ENCODE assay signal across 8 cellular contexts in genomic region chr16:68236804-68237242, GRCh38. TPM values are rescaled to one million over a fixed set of nuclear protein-coding genes. Genes with fewer than 3 reads are reported as not detected.
DNase-seq lines count a peak whose midpoint lies in the region; ATAC-seq, FAIRE-seq and TF ChIP-seq lines count a peak whose summit lies in the region.

No MANE protein-coding gene starts in this region.

- H3K79me2 ChIP-seq in ACC112 (ENCODE audit: control insufficient read depth, insufficient read depth, low read length, unreplicated experiment): no peaks in the 10 kb centered on the region

- H2AFZ ChIP-seq in ACC112 (ENCODE audit: low read length, unreplicated experiment): peak overlapping the region; percentile 70

- H3K4me3 ChIP-seq in ACC112 (ENCODE audit: low read depth, low read length): peak overlapping the region; percentile 70
- H3K4me3 ChIP-seq in lower lobe of right lung: peak overlapping the region; percentile 78
- peak overlapping the region; percentile 50 to 66 (median 60) for H3K4me3 ChIP-seq in upper lobe of left lung

- no peaks in the 10 kb centered on the region for H3K27me3 ChIP-seq in ACC112 (ENCODE audit: insufficient read depth, low read length)
- no peaks in the 10 kb centered on the region for H3K27me3 ChIP-seq in lower lobe of right lung (ENCODE audit: low read depth)
- no peaks in the 10 kb centered on the region for H3K27me3 ChIP-seq in upper lobe of left lung

- intact Hi-C loops in MCF 10A (cut with micrococcal nuclease): loop anchor here (1.0 to 5.0 kb wide), 3 partner anchors 91 to 270 kb away; partner anchors contain the start of gene SLC12A4
- intact Hi-C loops in lower lobe of right lung (cut with DNase I): no loop called here

- H3K27ac ChIP-seq in ACC112 (ENCODE audit: low read depth, low read length) (peak overlapping the region; percentile 75), lower lobe of right lung (peak overlapping the region; percentile 94), upper lobe of left lung (peak overlapping the region; percentile 87 to 96 (median 92))

- H3K4me3 Mint-ChIP-seq in HFFc6 (peak overlapping the region; percentile 85), MCF 10A (ENCODE audit: unreplicated experiment) (peak overlapping the region; percentile 81)

- WGBS in upper lobe of left lung, 2 donors: 9 to 12% methylated on average over 7 to 21 of the region's 21 CpGs

- H3K27me3 Mint-ChIP-seq in HFFc6 (ENCODE audit: insufficient read depth) (peaks cover 3% of the 10 kb centered on the region; the same call in 1 of the 2 replicates), MCF 10A (ENCODE audit: insufficient read depth, unreplicated experiment) (no peaks in the 10 kb centered on the region)

- CTCF ChIA-PET in MCF 10A (lab: Yijun Ruan, JAX): interaction anchor here (4.2 kb wide), 1 partner anchor 92 kb away, joined by 18 read pairs; no protein-coding TSS in a partner anchor

- H3K9me3 ChIP-seq in lower lobe of right lung: no peaks in the 10 kb centered on the region
- H3K9me3 ChIP-seq in upper lobe of left lung: no peaks in the 10 kb centered on the region

- no peaks in the 10 kb centered on the region for H3K36me3 Mint-ChIP-seq in HFFc6 (ENCODE audit: low read depth)
- H3K36me3 Mint-ChIP-seq in MCF 10A (ENCODE audit: insufficient read depth, unreplicated experiment): peaks cover 25% of the 10 kb centered on the region

- ATAC-seq in lower lobe of right lung: peak in 1 of 2 donors; percentile 0
- no peak for ATAC-seq in upper lobe of left lung (ENCODE audit: low FRiP score in 2 of 2)

- no peak for FAIRE-seq in GM12891 (lab: Jason Lieb, UNC)

- TF ChIP-seq CTCF in HFFc6 (IDR thresholded peaks at IDR 0.05): no peak
- no peak for TF ChIP-seq CTCF in MCF 10A (IDR thresholded peaks at IDR 0.05; ENCODE audit: unreplicated experiment)
- TF ChIP-seq CTCF in lower lobe of right lung (IDR thresholded peaks at IDR 0.05): no peak
- TF ChIP-seq CTCF in upper lobe of left lung (IDR thresholded peaks at IDR 0.05): no peak

- H3K36me3 ChIP-seq in ACC112 (ENCODE audit: insufficient read depth, low read length) (no peaks in the 10 kb centered on the region), lower lobe of right lung (peaks cover 13% of the 10 kb centered on the region), upper lobe of left lung (peaks cover 0 to 7% (median 5%) of the 10 kb centered on the region in 4 donors)

- TSS peak; percentile 27 for BruUV-seq in MCF 10A (replicated peaks; lab: Mats Ljungman, UMichigan)

- TF ChIP-seq POLR2A in upper lobe of left lung (IDR thresholded peaks at IDR 0.05): no peak
- no peak for TF ChIP-seq POLR2A in GM12891 (IDR thresholded peaks at IDR 0.05; ENCODE audit: low read depth, low read length)

- H3K27ac Mint-ChIP-seq in HFFc6 (peak overlapping the region; percentile 98), MCF 10A (ENCODE audit: low read depth, unreplicated experiment) (peak overlapping the region; percentile 94)

- no peak for DNase-seq in HFFc6
- DNase-seq in MCF 10A (ENCODE audit: unreplicated experiment): no peak
- DNase-seq in lower lobe of right lung: no peak
- peak in 1 of 2 donors; percentile 76 for DNase-seq in upper lobe of left lung
- DNase-seq in NCI-H146 treated with DMSO at 0.1 percent for 48 hours (lab: John Stamatoyannopoulos, UW; ENCODE audit: unreplicated experiment): no peak
- DNase-seq in T1000 (lab: John Stamatoyannopoulos, UW): no peak
- no peak for DNase-seq in GM12891 (ENCODE audit: insufficient read length, low spot score)

- H3K4me1 Mint-ChIP-seq in HFFc6 (ENCODE audit: low read depth) (peaks cover 21% of the 10 kb centered on the region), MCF 10A (ENCODE audit: insufficient read depth, unreplicated experiment) (peaks cover 16% of the 10 kb centered on the region)

- peaks cover 14% of the 10 kb centered on the region for H3K4me1 ChIP-seq in ACC112 (ENCODE audit: control insufficient read depth, insufficient read depth, low read length, unreplicated experiment)
- peaks cover 40% of the 10 kb centered on the region for H3K4me1 ChIP-seq in lower lobe of right lung
- H3K4me1 ChIP-seq in upper lobe of left lung: peaks cover 27 to 66% (median 43%) of the 10 kb centered on the region in 4 donors

- H3K9me3 Mint-ChIP-seq in HFFc6 (no peaks in the 10 kb centered on the region; the same call in 1 of the 2 replicates), MCF 10A (ENCODE audit: unreplicated experiment) (no peaks in the 10 kb centered on the region)

- POLR2A ChIA-PET in MCF 10A (lab: Yijun Ruan, JAX): interaction anchor here (0.5 to 6.0 kb wide), 41 partner anchors 8 to 1067 kb away, joined by 3 to 99 read pairs (median 5); partner anchors contain the start of genes NFATC3, NOL3, PLA2G15 and PRMT7

- no peak for TF ChIP-seq EP300 in upper lobe of left lung (IDR thresholded peaks at IDR 0.05)

TF ChIP-seq in GM12891, 5 proteins besides CTCF, POLR2A, EP300 and RAD21:
- TF ChIP-seq POLR2AphosphoS5 (IDR thresholded peaks at IDR 0.05; ENCODE audit: low read depth, low read length): no peak
TF ChIP-seq in GM12891: peak in this region for 0.

RNA-seq across cellular contexts. Expression of gene ESRP2, which starts 0.9 kb away (rescaled TPM):
- under 1 TPM in 4 of 6 experiments, not detected in 2; 0.05 to 0.14 (median 0.10) TPM for total RNA-seq in HFFc6 (2021; fragmentation: NEBNext Ultra II Directional; extraction: Animal tissue kit (Norgen Biotek cat#: 25700))
- total RNA-seq in MCF 10A (2022) (42.7 and 48.8 TPM in 2 replicates), lower lobe of right lung (64.5 TPM), upper lobe of left lung (100 to 1,000 TPM in 1 of 6 donors, 10 to 100 TPM in 5; 54.2 to 102 (median 64.4) TPM)
- 0.12 TPM for polyA plus RNA-seq in GM12891 (2012; ENCODE audit: low read depth, missing spikeins)

RNA-seq across cellular contexts. Expression of gene PLA2G15, which starts 8.3 kb away (rescaled TPM):
- 10 to 100 TPM; 40.1 to 47.4 (median 44.4) TPM for total RNA-seq in HFFc6 (2021; fragmentation: NEBNext Ultra II Directional; extraction: Animal tissue kit (Norgen Biotek cat#: 25700))
- 4.6 and 6.4 TPM in 2 replicates for total RNA-seq in MCF 10A (2022)
- total RNA-seq in lower lobe of right lung: 45.1 TPM
- total RNA-seq in upper lobe of left lung: 10 to 100 TPM; 25.6 to 84.8 (median 57.5) TPM
- polyA plus RNA-seq in GM12891 (2012; ENCODE audit: low read depth, missing spikeins): 6.5 TPM

RNA-seq across cellular contexts. Expression of gene SLC7A6, which starts 27.5 kb away (rescaled TPM):
- 10 to 100 TPM; 46.1 to 56.6 (median 50.8) TPM for total RNA-seq in HFFc6 (2021; fragmentation: NEBNext Ultra II Directional; extraction: Animal tissue kit (Norgen Biotek cat#: 25700))
- total RNA-seq in MCF 10A (2022) (45.3 and 61.0 TPM in 2 replicates), lower lobe of right lung (47.1 TPM), upper lobe of left lung (100 to 1,000 TPM in 1 of 6 donors, 10 to 100 TPM in 5; 44.9 to 109 (median 49.5) TPM)
- 27.0 TPM for polyA plus RNA-seq in GM12891 (2012; ENCODE audit: low read depth, missing spikeins)

Comparison
In these comparisons a context has a peak if more than half of its experiments do, and no peak if none do; other contexts are left out.
1. RNA of gene ESRP2, which starts 0.9 kb away (total RNA-seq): 54.2 to 102 TPM in upper lobe of left lung, 64.5 TPM in lower lobe of right lung (single experiment) and 42.7 to 48.8 TPM in MCF 10A; 0.05 to 0.14 TPM in HFFc6; every median in the first group is over 10 times any median in the second.
2. Peak in every context shown above with its lines, with median percentiles within 50 percentile points of each other: H3K27ac ChIP-seq and H3K4me3 ChIP-seq.